In the genomic region with DNA sequence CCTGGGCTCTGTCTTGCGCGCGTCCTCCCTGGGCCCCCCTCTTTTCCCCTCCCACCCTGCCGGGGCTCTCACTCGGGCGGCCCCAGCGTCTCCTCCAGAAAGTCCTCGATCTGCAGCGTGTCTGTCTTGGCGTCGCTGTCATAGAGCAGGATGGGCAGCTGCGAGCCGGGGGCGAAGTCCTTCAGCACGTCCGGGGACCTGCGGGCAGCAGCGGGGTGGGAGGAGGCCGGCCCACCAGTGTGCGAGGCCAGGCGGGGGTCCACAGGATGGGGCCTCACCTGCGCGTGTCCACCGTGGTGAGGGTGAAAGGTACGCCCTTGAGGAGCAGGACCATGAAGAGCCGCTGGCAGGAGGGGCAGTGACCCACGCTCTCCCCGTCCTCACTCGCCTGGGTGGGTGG, we compare ENCODE assay signal across 1 cellular context.
TF ChIP-seq lines count a peak whose summit lies in the region.

No MANE protein-coding gene starts in this region.

TF ChIP-seq in WTC11, 78 proteins besides CTCF, POLR2A, EP300 and RAD21 (continued from another document):
- TF ChIP-seq, protein P1, sequence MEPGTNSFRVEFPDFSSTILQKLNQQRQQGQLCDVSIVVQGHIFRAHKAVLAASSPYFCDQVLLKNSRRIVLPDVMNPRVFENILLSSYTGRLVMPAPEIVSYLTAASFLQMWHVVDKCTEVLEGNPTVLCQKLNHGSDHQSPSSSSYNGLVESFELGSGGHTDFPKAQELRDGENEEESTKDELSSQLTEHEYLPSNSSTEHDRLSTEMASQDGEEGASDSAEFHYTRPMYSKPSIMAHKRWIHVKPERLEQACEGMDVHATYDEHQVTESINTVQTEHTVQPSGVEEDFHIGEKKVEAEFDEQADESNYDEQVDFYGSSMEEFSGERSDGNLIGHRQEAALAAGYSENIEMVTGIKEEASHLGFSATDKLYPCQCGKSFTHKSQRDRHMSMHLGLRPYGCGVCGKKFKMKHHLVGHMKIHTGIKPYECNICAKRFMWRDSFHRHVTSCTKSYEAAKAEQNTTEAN (CRISPR knock-in tag; IDR thresholded peaks at IDR 0.05), result no peak
- TF ChIP-seq, protein P2, sequence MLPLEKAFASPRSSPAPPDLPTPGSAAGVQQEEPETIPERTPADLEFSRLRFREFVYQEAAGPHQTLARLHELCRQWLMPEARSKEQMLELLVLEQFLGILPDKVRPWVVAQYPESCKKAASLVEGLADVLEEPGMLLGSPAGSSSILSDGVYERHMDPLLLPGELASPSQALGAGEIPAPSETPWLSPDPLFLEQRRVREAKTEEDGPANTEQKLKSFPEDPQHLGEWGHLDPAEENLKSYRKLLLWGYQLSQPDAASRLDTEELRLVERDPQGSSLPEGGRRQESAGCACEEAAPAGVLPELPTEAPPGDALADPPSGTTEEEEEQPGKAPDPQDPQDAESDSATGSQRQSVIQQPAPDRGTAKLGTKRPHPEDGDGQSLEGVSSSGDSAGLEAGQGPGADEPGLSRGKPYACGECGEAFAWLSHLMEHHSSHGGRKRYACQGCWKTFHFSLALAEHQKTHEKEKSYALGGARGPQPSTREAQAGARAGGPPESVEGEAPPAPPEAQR (CRISPR knock-in tag; IDR thresholded peaks at IDR 0.05), result no peak
- TF ChIP-seq, protein P3, sequence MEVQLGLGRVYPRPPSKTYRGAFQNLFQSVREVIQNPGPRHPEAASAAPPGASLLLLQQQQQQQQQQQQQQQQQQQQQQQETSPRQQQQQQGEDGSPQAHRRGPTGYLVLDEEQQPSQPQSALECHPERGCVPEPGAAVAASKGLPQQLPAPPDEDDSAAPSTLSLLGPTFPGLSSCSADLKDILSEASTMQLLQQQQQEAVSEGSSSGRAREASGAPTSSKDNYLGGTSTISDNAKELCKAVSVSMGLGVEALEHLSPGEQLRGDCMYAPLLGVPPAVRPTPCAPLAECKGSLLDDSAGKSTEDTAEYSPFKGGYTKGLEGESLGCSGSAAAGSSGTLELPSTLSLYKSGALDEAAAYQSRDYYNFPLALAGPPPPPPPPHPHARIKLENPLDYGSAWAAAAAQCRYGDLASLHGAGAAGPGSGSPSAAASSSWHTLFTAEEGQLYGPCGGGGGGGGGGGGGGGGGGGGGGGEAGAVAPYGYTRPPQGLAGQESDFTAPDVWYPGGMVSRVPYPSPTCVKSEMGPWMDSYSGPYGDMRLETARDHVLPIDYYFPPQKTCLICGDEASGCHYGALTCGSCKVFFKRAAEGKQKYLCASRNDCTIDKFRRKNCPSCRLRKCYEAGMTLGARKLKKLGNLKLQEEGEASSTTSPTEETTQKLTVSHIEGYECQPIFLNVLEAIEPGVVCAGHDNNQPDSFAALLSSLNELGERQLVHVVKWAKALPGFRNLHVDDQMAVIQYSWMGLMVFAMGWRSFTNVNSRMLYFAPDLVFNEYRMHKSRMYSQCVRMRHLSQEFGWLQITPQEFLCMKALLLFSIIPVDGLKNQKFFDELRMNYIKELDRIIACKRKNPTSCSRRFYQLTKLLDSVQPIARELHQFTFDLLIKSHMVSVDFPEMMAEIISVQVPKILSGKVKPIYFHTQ (CRISPR knock-in tag; IDR thresholded peaks at IDR 0.05), result no peak
- TF ChIP-seq GTF2I (CRISPR knock-in tag; conservative IDR thresholded peaks at IDR 0.05) (no peak), ZNF317 (CRISPR knock-in tag; IDR thresholded peaks at IDR 0.05; ENCODE audit: borderline replicate concordance, low read depth) (no peak), NFATC4 (CRISPR knock-in tag; IDR thresholded peaks at IDR 0.05) (no peak), ZBTB21 (CRISPR knock-in tag; IDR thresholded peaks at IDR 0.05; ENCODE audit: borderline replicate concordance) (no peak)
- TF ChIP-seq, protein P4, sequence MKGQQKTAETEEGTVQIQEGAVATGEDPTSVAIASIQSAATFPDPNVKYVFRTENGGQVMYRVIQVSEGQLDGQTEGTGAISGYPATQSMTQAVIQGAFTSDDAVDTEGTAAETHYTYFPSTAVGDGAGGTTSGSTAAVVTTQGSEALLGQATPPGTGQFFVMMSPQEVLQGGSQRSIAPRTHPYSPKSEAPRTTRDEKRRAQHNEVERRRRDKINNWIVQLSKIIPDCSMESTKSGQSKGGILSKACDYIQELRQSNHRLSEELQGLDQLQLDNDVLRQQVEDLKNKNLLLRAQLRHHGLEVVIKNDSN (CRISPR knock-in tag; IDR thresholded peaks at IDR 0.05), result no peak
- TF ChIP-seq, protein P5, sequence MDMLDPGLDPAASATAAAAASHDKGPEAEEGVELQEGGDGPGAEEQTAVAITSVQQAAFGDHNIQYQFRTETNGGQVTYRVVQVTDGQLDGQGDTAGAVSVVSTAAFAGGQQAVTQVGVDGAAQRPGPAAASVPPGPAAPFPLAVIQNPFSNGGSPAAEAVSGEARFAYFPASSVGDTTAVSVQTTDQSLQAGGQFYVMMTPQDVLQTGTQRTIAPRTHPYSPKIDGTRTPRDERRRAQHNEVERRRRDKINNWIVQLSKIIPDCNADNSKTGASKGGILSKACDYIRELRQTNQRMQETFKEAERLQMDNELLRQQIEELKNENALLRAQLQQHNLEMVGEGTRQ (CRISPR knock-in tag; IDR thresholded peaks at IDR 0.05), result no peak
TF ChIP-seq in WTC11: peak in this region for 0.
